ENCODE assay signal across 28 cellular contexts in genomic region chr16:11439216-11439615, GRCh38.
"Had no signal": no experiment of that assay in that cellular context is flagged by ENCODE, and none has a peak within 500 bp of the region (broad histone marks: within the 10 kb centered on the region; RNA-seq: fewer than 3 reads in every experiment).

No MANE protein-coding gene starts in this region.

- H3K79me2 ChIP-seq: parathyroid adenoma had no signal

- H3K4me2 ChIP-seq: neural progenitor cell had no signal

- H3K27ac ChIP-seq: brain microvascular endothelial cell, coronary artery, neural progenitor cell, parathyroid adenoma, right atrium auricular region, tibial nerve, WERI-Rb-1 had no signal

- H3K9ac ChIP-seq: neural progenitor cell, parathyroid adenoma had no signal

- FAIRE-seq: astrocyte, kidney had no signal

- H3K4me1 ChIP-seq: neural progenitor cell, parathyroid adenoma, right atrium auricular region, tibial nerve had no signal

- H2AFZ ChIP-seq: neural progenitor cell, parathyroid adenoma had no signal

- DNase-seq: activated CD4-positive, alpha-beta memory T cell treated with anti-CD3 and anti-CD28 coated beads for 36 hours; activated CD4-positive, alpha-beta T cell treated with anti-CD3 and anti-CD28 coated beads, Interleukin-2, amount 10 ng/mL, durations not matched to agents 24 days and 14 days; activated CD8-positive, alpha-beta memory T cell treated with anti-CD3 and anti-CD28 coated beads, Interleukin-2, amount 50 U/mL, for 4 hours; activated gamma-delta T cell; activated naive CD4-positive, alpha-beta T cell treated with anti-CD3 and anti-CD28 coated beads, Interleukin-2, amount 10 ng/mL, durations not matched to agents 7 days and 5 days; activated naive CD8-positive, alpha-beta T cell treated with anti-CD3 and anti-CD28 coated beads, Interleukin-2, amount 10 ng/mL, durations not matched to agents 7 days and 5 days; activated T-cell treated with anti-CD3 and anti-CD28 coated beads, Interleukin-2, amount 50 U/mL, for 24 hours; amniotic stem cell; brain microvascular endothelial cell; effector memory CD8-positive, alpha-beta T cell; foreskin fibroblast; head of caudate nucleus; hippocampal formation; immature natural killer cell; kidney; left colon; naive B cell; occipital lobe; stimulated activated naive CD4-positive, alpha-beta T cell; T1000; WERI-Rb-1 had no signal

- H3K27me3 ChIP-seq: brain microvascular endothelial cell, neural progenitor cell, right atrium auricular region, tibial nerve had no signal

- ATAC-seq: activated CD4-positive, CD25-positive, alpha-beta regulatory T cell treated with anti-CD3 and anti-CD28 coated beads, Interleukin-2, amount 50 U/mL, for 24 hours; effector memory CD8-positive, alpha-beta T cell; left colon had no signal

- H3K4me3 ChIP-seq: coronary artery, neural progenitor cell, right atrium auricular region, tibial nerve had no signal

- H3K36me3 ChIP-seq: brain microvascular endothelial cell, neural progenitor cell, right atrium auricular region, WERI-Rb-1 had no signal
